In the genomic region with DNA sequence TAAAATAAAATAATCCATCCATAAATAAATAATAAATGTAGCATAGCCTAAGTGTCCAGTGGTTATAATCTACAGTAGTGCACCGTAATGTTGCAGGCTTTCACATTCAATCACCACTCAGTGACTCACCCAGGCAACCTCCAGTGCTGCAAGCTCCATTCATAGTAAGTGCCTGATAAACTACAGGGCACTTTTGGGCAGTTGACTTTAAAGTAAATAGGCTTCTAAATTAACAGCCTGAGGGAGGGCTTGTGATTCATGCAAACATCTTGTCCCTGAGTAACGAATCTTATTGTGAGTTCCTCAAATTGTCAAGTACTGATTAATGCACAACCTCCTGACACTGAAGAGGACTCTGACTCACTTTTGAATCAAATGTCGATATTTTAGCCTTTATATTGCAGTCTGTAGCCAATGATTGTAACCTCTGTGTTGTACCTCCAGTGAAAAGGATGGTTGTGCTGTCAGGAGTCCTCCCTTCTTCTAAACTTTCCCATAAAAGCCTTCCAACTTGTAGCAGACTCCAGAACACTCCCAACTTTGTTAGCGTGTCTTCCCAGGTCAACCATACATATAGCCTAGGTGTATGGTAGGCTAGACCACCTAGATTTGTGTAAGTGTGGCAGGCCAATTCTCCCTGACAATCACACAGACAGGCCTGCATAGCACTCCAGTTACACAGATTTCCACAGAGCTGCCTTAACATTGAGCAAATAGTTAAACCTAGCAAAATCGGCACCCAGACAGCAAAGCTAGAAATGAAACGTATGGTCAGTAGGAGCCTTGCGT, we compare ENCODE assay signal across 1 cellular context.
TF ChIP-seq lines count a peak whose summit lies in the region.

No MANE protein-coding gene starts in this region.

TF ChIP-seq in HEK293, 187 proteins besides CTCF, POLR2A, EP300 and RAD21 (continued from another document):
- TF ChIP-seq, protein P1, sequence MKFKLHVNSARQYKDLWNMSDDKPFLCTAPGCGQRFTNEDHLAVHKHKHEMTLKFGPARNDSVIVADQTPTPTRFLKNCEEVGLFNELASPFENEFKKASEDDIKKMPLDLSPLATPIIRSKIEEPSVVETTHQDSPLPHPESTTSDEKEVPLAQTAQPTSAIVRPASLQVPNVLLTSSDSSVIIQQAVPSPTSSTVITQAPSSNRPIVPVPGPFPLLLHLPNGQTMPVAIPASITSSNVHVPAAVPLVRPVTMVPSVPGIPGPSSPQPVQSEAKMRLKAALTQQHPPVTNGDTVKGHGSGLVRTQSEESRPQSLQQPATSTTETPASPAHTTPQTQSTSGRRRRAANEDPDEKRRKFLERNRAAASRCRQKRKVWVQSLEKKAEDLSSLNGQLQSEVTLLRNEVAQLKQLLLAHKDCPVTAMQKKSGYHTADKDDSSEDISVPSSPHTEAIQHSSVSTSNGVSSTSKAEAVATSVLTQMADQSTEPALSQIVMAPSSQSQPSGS (tag by site-specific recombination; IDR thresholded peaks at IDR 0.05; ENCODE audit: low read depth) = no peak
- 0 out of 2 replicates have a peak, but pooled peaks have one; percentile 12 for TF ChIP-seq ZXDB (tag by site-specific recombination; IDR thresholded peaks at IDR 0.05)
- TF ChIP-seq ZNF549 (tag by site-specific recombination; IDR thresholded peaks at IDR 0.05) = 0 out of 2 replicates have a peak, but pooled peaks have one; percentile 43
- TF ChIP-seq BCL6B (tag by site-specific recombination; IDR thresholded peaks at IDR 0.05) = no peak
- TF ChIP-seq GLIS1 (tag by site-specific recombination; IDR thresholded peaks at IDR 0.05) = peak; percentile 47
- TF ChIP-seq ZSCAN23 (tag by site-specific recombination; IDR thresholded peaks at IDR 0.05) = no peak
- TF ChIP-seq, protein P2, sequence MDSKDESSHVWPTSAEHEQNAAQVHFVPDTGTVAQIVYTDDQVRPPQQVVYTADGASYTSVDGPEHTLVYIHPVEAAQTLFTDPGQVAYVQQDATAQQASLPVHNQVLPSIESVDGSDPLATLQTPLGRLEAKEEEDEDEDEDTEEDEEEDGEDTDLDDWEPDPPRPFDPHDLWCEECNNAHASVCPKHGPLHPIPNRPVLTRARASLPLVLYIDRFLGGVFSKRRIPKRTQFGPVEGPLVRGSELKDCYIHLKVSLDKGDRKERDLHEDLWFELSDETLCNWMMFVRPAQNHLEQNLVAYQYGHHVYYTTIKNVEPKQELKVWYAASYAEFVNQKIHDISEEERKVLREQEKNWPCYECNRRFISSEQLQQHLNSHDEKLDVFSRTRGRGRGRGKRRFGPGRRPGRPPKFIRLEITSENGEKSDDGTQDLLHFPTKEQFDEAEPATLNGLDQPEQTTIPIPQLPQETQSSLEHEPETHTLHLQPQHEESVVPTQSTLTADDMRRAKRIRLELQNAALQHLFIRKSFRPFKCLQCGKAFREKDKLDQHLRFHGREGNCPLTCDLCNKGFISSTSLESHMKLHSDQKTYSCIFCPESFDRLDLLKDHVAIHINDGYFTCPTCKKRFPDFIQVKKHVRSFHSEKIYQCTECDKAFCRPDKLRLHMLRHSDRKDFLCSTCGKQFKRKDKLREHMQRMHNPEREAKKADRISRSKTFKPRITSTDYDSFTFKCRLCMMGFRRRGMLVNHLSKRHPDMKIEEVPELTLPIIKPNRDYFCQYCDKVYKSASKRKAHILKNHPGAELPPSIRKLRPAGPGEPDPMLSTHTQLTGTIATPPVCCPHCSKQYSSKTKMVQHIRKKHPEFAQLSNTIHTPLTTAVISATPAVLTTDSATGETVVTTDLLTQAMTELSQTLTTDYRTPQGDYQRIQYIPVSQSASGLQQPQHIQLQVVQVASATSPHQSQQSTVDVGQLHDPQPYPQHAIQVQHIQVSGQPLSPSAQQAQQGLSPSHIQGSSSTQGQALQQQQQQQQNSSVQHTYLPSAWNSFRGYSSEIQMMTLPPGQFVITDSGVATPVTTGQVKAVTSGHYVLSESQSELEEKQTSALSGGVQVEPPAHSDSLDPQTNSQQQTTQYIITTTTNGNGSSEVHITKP (tag by site-specific recombination; IDR thresholded peaks at IDR 0.05) = 0 out of 2 replicates have a peak, but pooled peaks have one; percentile 26
- no peak for TF ChIP-seq GLIS2 (tag by site-specific recombination; IDR thresholded peaks at IDR 0.05)
- TF ChIP-seq ZNF747 (tag by site-specific recombination; IDR thresholded peaks at IDR 0.05) = no peak
- TF ChIP-seq ZSCAN30 (tag by site-specific recombination; IDR thresholded peaks at IDR 0.05) = peak; percentile 61; the same call in 1 of the 2 replicates
- no peak for TF ChIP-seq ZSCAN4 (tag by site-specific recombination; IDR thresholded peaks at IDR 0.05)
- TF ChIP-seq ZNF10 (tag by site-specific recombination; IDR thresholded peaks at IDR 0.05) = peak; percentile 56; the same call in 1 of the 2 replicates
- no peak for TF ChIP-seq ZNF223 (tag by site-specific recombination; IDR thresholded peaks at IDR 0.05)
- TF ChIP-seq, protein P3, sequence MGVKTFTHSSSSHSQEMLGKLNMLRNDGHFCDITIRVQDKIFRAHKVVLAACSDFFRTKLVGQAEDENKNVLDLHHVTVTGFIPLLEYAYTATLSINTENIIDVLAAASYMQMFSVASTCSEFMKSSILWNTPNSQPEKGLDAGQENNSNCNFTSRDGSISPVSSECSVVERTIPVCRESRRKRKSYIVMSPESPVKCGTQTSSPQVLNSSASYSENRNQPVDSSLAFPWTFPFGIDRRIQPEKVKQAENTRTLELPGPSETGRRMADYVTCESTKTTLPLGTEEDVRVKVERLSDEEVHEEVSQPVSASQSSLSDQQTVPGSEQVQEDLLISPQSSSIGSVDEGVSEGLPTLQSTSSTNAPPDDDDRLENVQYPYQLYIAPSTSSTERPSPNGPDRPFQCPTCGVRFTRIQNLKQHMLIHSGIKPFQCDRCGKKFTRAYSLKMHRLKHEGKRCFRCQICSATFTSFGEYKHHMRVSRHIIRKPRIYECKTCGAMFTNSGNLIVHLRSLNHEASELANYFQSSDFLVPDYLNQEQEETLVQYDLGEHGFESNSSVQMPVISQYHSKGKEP (tag by site-specific recombination; IDR thresholded peaks at IDR 0.05) = peak; percentile 75; the same call in 1 of the 2 replicates
- 0 out of 2 replicates have a peak, but pooled peaks have one; percentile 27 for TF ChIP-seq WT1 (tag by site-specific recombination; IDR thresholded peaks at IDR 0.05)
- peak; percentile 55 for TF ChIP-seq ZNF335 (tag by site-specific recombination; conservative IDR thresholded peaks at IDR 0.05)
